ENCODE assay signal across 9 cellular contexts in the genomic region with DNA sequence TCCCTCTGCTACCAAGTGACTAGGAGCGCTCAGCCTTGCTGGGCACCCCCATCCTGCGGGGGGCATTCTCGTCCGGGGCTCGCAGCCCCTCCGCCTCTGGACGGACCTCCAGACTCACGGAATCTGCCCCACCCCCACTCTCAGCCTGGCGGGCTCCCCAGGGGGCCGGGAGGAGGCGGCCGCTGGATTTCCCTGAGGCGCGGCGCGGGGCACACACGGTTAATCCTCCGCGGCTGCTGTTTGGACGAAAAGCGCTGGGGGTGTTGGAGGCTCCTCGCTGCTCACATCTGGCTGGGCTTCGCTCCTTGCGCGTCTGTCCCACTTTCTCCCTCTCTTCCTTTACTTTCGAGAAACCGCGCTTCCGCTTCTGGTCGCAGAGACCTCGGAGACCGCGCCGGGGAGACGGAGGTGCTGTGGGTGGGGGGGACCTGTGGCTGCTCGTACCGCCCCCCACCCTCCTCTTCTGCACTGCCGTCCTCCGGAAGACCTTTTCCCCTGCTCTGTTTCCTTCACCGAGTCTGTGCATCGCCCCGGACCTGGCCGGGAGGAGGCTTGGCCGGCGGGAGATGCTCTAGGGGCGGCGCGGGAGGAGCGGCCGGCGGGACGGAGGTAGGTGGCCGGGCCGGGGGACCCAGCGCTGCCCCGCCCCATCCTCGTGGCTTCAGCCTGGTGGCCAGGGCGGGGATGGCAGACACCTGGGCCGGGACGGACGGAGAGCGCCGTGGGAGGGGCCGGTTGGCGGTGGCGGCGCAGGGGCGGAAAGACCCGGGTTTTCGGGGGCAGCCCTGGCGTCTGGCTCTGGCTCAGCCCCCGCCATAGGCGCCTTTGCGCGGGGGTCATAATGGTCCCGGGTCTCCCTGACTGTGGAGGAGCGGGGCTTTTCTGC. TPM values are rescaled to one million over a fixed set of nuclear protein-coding genes. Genes with fewer than 3 reads are reported as not detected.
A peak's percentile ranks its signal among the peaks of the same experiment; 100 is the strongest.
DNase-seq lines count a peak whose midpoint lies in the region; ATAC-seq and TF ChIP-seq lines count a peak whose summit lies in the region.
"Had no signal": no experiment of that assay in that cellular context is flagged by ENCODE, and none has a peak within 500 bp of the region (broad histone marks: within the 10 kb centered on the region; RNA-seq: fewer than 3 reads in every experiment).

A gene with protein sequence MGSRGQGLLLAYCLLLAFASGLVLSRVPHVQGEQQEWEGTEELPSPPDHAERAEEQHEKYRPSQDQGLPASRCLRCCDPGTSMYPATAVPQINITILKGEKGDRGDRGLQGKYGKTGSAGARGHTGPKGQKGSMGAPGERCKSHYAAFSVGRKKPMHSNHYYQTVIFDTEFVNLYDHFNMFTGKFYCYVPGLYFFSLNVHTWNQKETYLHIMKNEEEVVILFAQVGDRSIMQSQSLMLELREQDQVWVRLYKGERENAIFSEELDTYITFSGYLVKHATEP (plus strand): TSS at position 284 of the 886 bp plus-strand sequence. CDS start 19,800 bp downstream, outside the sequence.

- no peaks in the 10 kb centered on the region for H3K9me3 ChIP-seq in gastroesophageal sphincter

- peak within 1 kb of the TSS; percentile 67 to 82 for H3K4me3 ChIP-seq in gastroesophageal sphincter

- peak; percentile 22 for DNase-seq in CD1c-positive myeloid dendritic cell (ENCODE audit: extremely low spot score)
- DNase-seq in omental fat pad (ENCODE audit: low spot score): no peak
- no peak for DNase-seq in NCI-H1930 (lab: John Stamatoyannopoulos, UW)

- no peaks in the 10 kb centered on the region for H3K27me3 ChIP-seq in gastroesophageal sphincter

- peak within 1 kb of the TSS; percentile 18 to 85 (median 82) for H3K27ac ChIP-seq in gastroesophageal sphincter
- H3K27ac ChIP-seq: HL-60 had no signal

- no peaks in the 10 kb centered on the region for H3K9me3 Mint-ChIP-seq in activated T-helper 17 cell treated with anti-CD3 and anti-CD28 coated beads, Interleukin-2, amount 50 U/mL, for 72 hours

- H3K4me3 Mint-ChIP-seq in activated T-helper 17 cell treated with anti-CD3 and anti-CD28 coated beads, Interleukin-2, amount 50 U/mL, for 72 hours: peak within 1 kb of the TSS; percentile 68

- ATAC-seq in activated T-helper 17 cell treated with anti-CD3 and anti-CD28 coated beads, Interleukin-2, amount 50 U/mL, for 72 hours (replicated peaks): peak; percentile 80
- ATAC-seq in gastroesophageal sphincter (peak; percentile 34), omental fat pad (ENCODE audit: low FRiP score) (no peak), GM18909 (IDR thresholded peaks at IDR 0.05; ENCODE audit: poor library complexity, unreplicated experiment) (no peak), GM21528 (IDR thresholded peaks at IDR 0.05; ENCODE audit: low FRiP score, unreplicated experiment) (no peak)

- H3K4me1 Mint-ChIP-seq in activated T-helper 17 cell treated with anti-CD3 and anti-CD28 coated beads, Interleukin-2, amount 50 U/mL, for 72 hours: no peaks in the 10 kb centered on the region

- peak within 1 kb of the TSS; percentile 32 for H3K27ac Mint-ChIP-seq in activated T-helper 17 cell treated with anti-CD3 and anti-CD28 coated beads, Interleukin-2, amount 50 U/mL, for 72 hours

- TF ChIP-seq POLR2A in gastroesophageal sphincter (IDR thresholded peaks at IDR 0.05): peak in 1 of 2 donors; percentile 10

- TF ChIP-seq EP300 in Ishikawa (IDR thresholded peaks at IDR 0.05; ENCODE audit: borderline replicate concordance) (no peak), gastroesophageal sphincter (IDR thresholded peaks at IDR 0.05) (no peak)

- H3K36me3 Mint-ChIP-seq in activated T-helper 17 cell treated with anti-CD3 and anti-CD28 coated beads, Interleukin-2, amount 50 U/mL, for 72 hours (ENCODE audit: low read depth): no peaks in the 10 kb centered on the region

- no peak for TF ChIP-seq RAD21 in Ishikawa (IDR thresholded peaks at IDR 0.05; ENCODE audit: low read depth)

- no peaks in the 10 kb centered on the region for H3K27me3 Mint-ChIP-seq in activated T-helper 17 cell treated with anti-CD3 and anti-CD28 coated beads, Interleukin-2, amount 50 U/mL, for 72 hours

- H3K36me3 ChIP-seq in gastroesophageal sphincter: no peaks in the 10 kb centered on the region

- H3K4me1 ChIP-seq in gastroesophageal sphincter: peaks cover 9 to 100% (median 65%) of the 10 kb centered on the region in 3 donors

- 2% methylated on average over 16 of the region's 77 CpGs; no CpG with 5 or more reads in 1 of the 2 donors for WGBS in gastroesophageal sphincter (ENCODE audit: low coverage in 1 of 2), 2 donors

- peak in 3 of 4 experiments; percentile 48 to 69 (median 61) for TF ChIP-seq CTCF in gastroesophageal sphincter (IDR thresholded peaks at IDR 0.05)
- TF ChIP-seq CTCF in omental fat pad (IDR thresholded peaks at IDR 0.05): peak in 1 of 3 donors; percentile 18

TF ChIP-seq in Ishikawa, 13 proteins besides CTCF, POLR2A, EP300 and RAD21:
- TF ChIP-seq ZBTB7A (IDR thresholded peaks at IDR 0.05; ENCODE audit: low read depth) (peak; percentile 78), TEAD4 (IDR thresholded peaks at IDR 0.05) (no peak)

RNA-seq across cellular contexts. Expression of the gene that starts here (rescaled TPM):
- not detected for total RNA-seq in activated T-helper 17 cell treated with anti-CD3 and anti-CD28 coated beads, Interleukin-2, amount 50 U/mL, for 72 hours
- total RNA-seq in gastroesophageal sphincter (10 to 100 TPM; 50.8 to 76.5 (median 72.3) TPM), omental fat pad (100 to 1,000 TPM; 110 to 438 (median 388) TPM)

Comparison
In these comparisons a context has a peak if more than half of its experiments do, and no peak if none do; other contexts are left out.
1. RNA of the gene that starts here (total RNA-seq): 110 to 438 TPM in omental fat pad and 50.8 to 76.5 TPM in gastroesophageal sphincter; not detected in activated T-helper 17 cell treated with anti-CD3 and anti-CD28 coated beads, Interleukin-2, amount 50 U/mL, for 72 hours; every median in the first group is over 10 times any median in the second.
2. Peak in ATAC-seq in activated T-helper 17 cell treated with anti-CD3 and anti-CD28 coated beads, Interleukin-2, amount 50 U/mL, for 72 hours; RNA of the gene not detected or under 1 TPM.